In the genomic region with DNA sequence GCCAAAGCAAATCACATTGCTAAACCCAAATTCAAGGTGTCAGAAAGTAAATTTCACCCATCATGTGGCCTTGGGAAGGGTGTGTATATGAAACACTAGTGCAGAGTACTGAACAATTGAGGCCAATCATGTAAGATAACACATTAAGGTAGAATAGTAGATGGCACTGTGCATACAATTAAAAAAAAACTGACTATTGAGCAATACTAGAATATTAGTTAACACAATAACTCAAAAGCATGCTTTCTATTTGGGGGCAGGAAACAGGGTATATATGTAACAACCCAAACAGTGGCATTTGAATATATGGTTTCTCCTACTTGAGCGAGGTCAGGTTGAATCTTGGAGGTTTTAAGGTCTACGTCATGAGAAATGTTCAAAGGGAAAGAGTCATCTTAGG, we compare ENCODE assay signal across 39 cellular contexts.
"Had no signal": no experiment of that assay in that cellular context is flagged by ENCODE, and none has a peak within 500 bp of the region (broad histone marks: within the 10 kb centered on the region; RNA-seq: fewer than 3 reads in every experiment).

No MANE protein-coding gene starts in this region.

- H3K4me3 ChIP-seq: adrenal gland, ascending aorta, body of pancreas, breast epithelium, cardiac muscle cell had no signal

- FAIRE-seq: astrocyte, bronchial epithelial cell had no signal

- H3K4me1 Mint-ChIP-seq: activated naive CD4-positive, alpha-beta T cell treated with anti-CD3 and anti-CD28 coated beads, Interleukin-2, amount 10 ng/mL, durations not matched to agents 7 days and 5 days; activated naive CD4-positive, alpha-beta T cell treated with anti-CD3 and anti-CD28 coated beads, Interleukin-2, amount 50 U/mL, for 24 hours; activated naive CD8-positive, alpha-beta T cell treated with anti-CD3 and anti-CD28 coated beads for 36 hours; activated naive CD8-positive, alpha-beta T cell treated with anti-CD3 and anti-CD28 coated beads, Interleukin-2, amount 10 ng/mL, durations not matched to agents 7 days and 5 days; activated naive CD8-positive, alpha-beta T cell treated with anti-CD3 and anti-CD28 coated beads, Interleukin-2, amount 50 U/mL, for 24 hours; activated T-helper 17 cell treated with anti-CD3 and anti-CD28 coated beads, Interleukin-2, amount 50 U/mL, for 72 hours; brain; central memory CD8-positive, alpha-beta T cell had no signal

- H3K4me1 ChIP-seq: adrenal gland, ascending aorta, body of pancreas, breast epithelium had no signal

- H3K4me3 Mint-ChIP-seq: activated naive CD4-positive, alpha-beta T cell treated with anti-CD3 and anti-CD28 coated beads for 36 hours; activated naive CD4-positive, alpha-beta T cell treated with anti-CD3 and anti-CD28 coated beads, Interleukin-2, amount 10 ng/mL, durations not matched to agents 7 days and 5 days; activated naive CD4-positive, alpha-beta T cell treated with anti-CD3 and anti-CD28 coated beads, Interleukin-2, amount 50 U/mL, for 24 hours; activated naive CD8-positive, alpha-beta T cell; activated naive CD8-positive, alpha-beta T cell treated with anti-CD3 and anti-CD28 coated beads for 36 hours; activated naive CD8-positive, alpha-beta T cell treated with anti-CD3 and anti-CD28 coated beads, Interleukin-2, amount 10 ng/mL, durations not matched to agents 7 days and 5 days; activated naive CD8-positive, alpha-beta T cell treated with anti-CD3 and anti-CD28 coated beads, Interleukin-2, amount 50 U/mL, for 24 hours; activated T-cell treated with anti-CD3 and anti-CD28 coated beads, Interleukin-2, amount 50 U/mL, for 24 hours; activated T-cell treated with anti-CD3 and anti-CD28 coated beads, Interleukin-2, amount 50 U/mL, for 72 hours; activated T-helper 1 cell treated with anti-CD3 and anti-CD28 coated beads, Interleukin-12 subunit alpha, Interleukin-12 subunit beta, Interleukin-2, Interleukin-4 antibody, amounts not matched to agents 30 ng/mL and 10 ng/mL and 1 ng/mL, durations not matched to agents 14 hours and 24 hours and 36 hours; activated T-helper 17 cell treated with anti-CD3 and anti-CD28 coated beads, Interleukin-2, amount 50 U/mL, for 72 hours; brain; central memory CD8-positive, alpha-beta T cell had no signal

- H3K9me3 ChIP-seq: adrenal gland, ascending aorta, body of pancreas, breast epithelium had no signal

- H3K27ac ChIP-seq: adrenal gland, ascending aorta, body of pancreas, brain microvascular endothelial cell, breast epithelium, cardiac muscle cell had no signal

- H3K27me3 ChIP-seq: adrenal gland, ascending aorta, body of pancreas, brain microvascular endothelial cell, breast epithelium had no signal

- H3K36me3 Mint-ChIP-seq: activated naive CD4-positive, alpha-beta T cell treated with anti-CD3 and anti-CD28 coated beads, Interleukin-2, amount 10 ng/mL, durations not matched to agents 7 days and 5 days; activated naive CD4-positive, alpha-beta T cell treated with anti-CD3 and anti-CD28 coated beads, Interleukin-2, amount 50 U/mL, for 24 hours; activated naive CD4-positive, alpha-beta T cell treated with anti-CD3 and anti-CD28 coated beads, Interleukin-2, amount 50 U/mL, for 72 hours; activated naive CD8-positive, alpha-beta T cell; activated naive CD8-positive, alpha-beta T cell treated with anti-CD3 and anti-CD28 coated beads for 36 hours; activated naive CD8-positive, alpha-beta T cell treated with anti-CD3 and anti-CD28 coated beads, Interleukin-2, amount 10 ng/mL, durations not matched to agents 7 days and 5 days; brain had no signal

- H3K27ac Mint-ChIP-seq: activated naive CD4-positive, alpha-beta T cell treated with anti-CD3 and anti-CD28 coated beads for 36 hours; activated naive CD4-positive, alpha-beta T cell treated with anti-CD3 and anti-CD28 coated beads, Interleukin-2, amount 10 ng/mL, durations not matched to agents 7 days and 5 days; activated naive CD4-positive, alpha-beta T cell treated with anti-CD3 and anti-CD28 coated beads, Interleukin-2, amount 50 U/mL, for 24 hours; activated naive CD4-positive, alpha-beta T cell treated with anti-CD3 and anti-CD28 coated beads, Interleukin-2, amount 50 U/mL, for 72 hours; activated naive CD8-positive, alpha-beta T cell; activated naive CD8-positive, alpha-beta T cell treated with anti-CD3 and anti-CD28 coated beads for 36 hours; activated naive CD8-positive, alpha-beta T cell treated with anti-CD3 and anti-CD28 coated beads, Interleukin-2, amount 10 ng/mL, durations not matched to agents 7 days and 5 days; activated naive CD8-positive, alpha-beta T cell treated with anti-CD3 and anti-CD28 coated beads, Interleukin-2, amount 50 U/mL, for 24 hours; activated T-cell treated with anti-CD3 and anti-CD28 coated beads, Interleukin-2, amount 50 U/mL, for 24 hours; activated T-cell treated with anti-CD3 and anti-CD28 coated beads, Interleukin-2, amount 50 U/mL, for 72 hours; activated T-helper 1 cell treated with anti-CD3 and anti-CD28 coated beads, Interleukin-12 subunit alpha, Interleukin-12 subunit beta, Interleukin-2, Interleukin-4 antibody, amounts not matched to agents 30 ng/mL and 10 ng/mL and 1 ng/mL, durations not matched to agents 14 hours and 24 hours and 36 hours; activated T-helper 17 cell treated with anti-CD3 and anti-CD28 coated beads, Interleukin-2, amount 50 U/mL, for 72 hours; activated T-helper 2 cell treated with anti-CD3 and anti-CD28 coated beads, Interferon-gamma antibody, Interleukin-2, Interleukin-4, amounts not matched to agents 10 μg/mL and 5 μg/mL and 100 μg/mL, durations not matched to agents 14 hours and 24 hours and 36 hours; brain had no signal

- DNase-seq: activated effector memory CD4-positive, alpha-beta T cell treated with anti-CD3 and anti-CD28 coated beads, Interleukin-2, amount 50 U/mL, for 16 hours; activated effector memory CD4-positive, alpha-beta T cell treated with Interleukin-2 at 50 U/mL for 16 hours; activated gamma-delta T cell; activated gamma-delta T cell treated with Interleukin-2 at 50 U/mL for 16 hours; activated naive CD4-positive, alpha-beta T cell; activated naive CD4-positive, alpha-beta T cell treated with anti-CD3 and anti-CD28 coated beads for 36 hours; activated naive CD4-positive, alpha-beta T cell treated with anti-CD3 and anti-CD28 coated beads, Interleukin-2, amount 10 ng/mL, durations not matched to agents 7 days and 5 days; activated naive CD4-positive, alpha-beta T cell treated with anti-CD3 and anti-CD28 coated beads, Interleukin-2, amount 50 U/mL, for 16 hours; activated naive CD4-positive, alpha-beta T cell treated with Interleukin-2 at 50 U/mL for 16 hours; activated naive CD8-positive, alpha-beta T cell treated with anti-CD3 and anti-CD28 coated beads for 36 hours; activated naive CD8-positive, alpha-beta T cell treated with anti-CD3 and anti-CD28 coated beads, Interleukin-2, amount 10 ng/mL, durations not matched to agents 7 days and 5 days; activated naive CD8-positive, alpha-beta T cell treated with anti-CD3 and anti-CD28 coated beads, Interleukin-2, amount 50 U/mL, for 24 hours; activated T-cell treated with anti-CD3 and anti-CD28 coated beads, Interleukin-2, amount 50 U/mL, for 1 hour; activated T-cell treated with anti-CD3 and anti-CD28 coated beads, Interleukin-2, amount 50 U/mL, for 24 hours; activated T-cell treated with anti-CD3 and anti-CD28 coated beads, Interleukin-2, amount 50 U/mL, for 48 hours; activated T-cell treated with anti-CD3 and anti-CD28 coated beads, Interleukin-2, amount 50 U/mL, for 72 hours; adrenal gland; amniotic stem cell; amygdala; anterior cingulate cortex; aorta; body of pancreas; brain microvascular endothelial cell; caudate nucleus; central memory CD4-positive, alpha-beta T cell; cerebellar nuclear complex had no signal

- H3K9me3 Mint-ChIP-seq: activated naive CD4-positive, alpha-beta T cell treated with anti-CD3 and anti-CD28 coated beads for 36 hours; activated naive CD4-positive, alpha-beta T cell treated with anti-CD3 and anti-CD28 coated beads, Interleukin-2, amount 10 ng/mL, durations not matched to agents 7 days and 5 days; activated naive CD4-positive, alpha-beta T cell treated with anti-CD3 and anti-CD28 coated beads, Interleukin-2, amount 50 U/mL, for 24 hours; activated naive CD4-positive, alpha-beta T cell treated with anti-CD3 and anti-CD28 coated beads, Interleukin-2, amount 50 U/mL, for 72 hours; activated naive CD8-positive, alpha-beta T cell treated with anti-CD3 and anti-CD28 coated beads for 36 hours; activated naive CD8-positive, alpha-beta T cell treated with anti-CD3 and anti-CD28 coated beads, Interleukin-2, amount 10 ng/mL, durations not matched to agents 7 days and 5 days; activated naive CD8-positive, alpha-beta T cell treated with anti-CD3 and anti-CD28 coated beads, Interleukin-2, amount 50 U/mL, for 24 hours; activated T-cell treated with anti-CD3 and anti-CD28 coated beads, Interleukin-2, amount 50 U/mL, for 24 hours; activated T-helper 1 cell treated with anti-CD3 and anti-CD28 coated beads, Interleukin-12 subunit alpha, Interleukin-12 subunit beta, Interleukin-2, Interleukin-4 antibody, amounts not matched to agents 30 ng/mL and 10 ng/mL and 1 ng/mL, durations not matched to agents 14 hours and 24 hours and 36 hours; activated T-helper 17 cell treated with anti-CD3 and anti-CD28 coated beads, Interleukin-2, amount 50 U/mL, for 72 hours; activated T-helper 2 cell treated with anti-CD3 and anti-CD28 coated beads, Interferon-gamma antibody, Interleukin-2, Interleukin-4, amounts not matched to agents 10 μg/mL and 5 μg/mL and 100 μg/mL, durations not matched to agents 14 hours and 24 hours and 36 hours; brain; central memory CD8-positive, alpha-beta T cell had no signal

- H3K36me3 ChIP-seq: adrenal gland, ascending aorta, brain microvascular endothelial cell, breast epithelium, cardiac muscle cell had no signal

- ATAC-seq: activated naive CD4-positive, alpha-beta T cell treated with anti-CD3 and anti-CD28 coated beads, Interleukin-2, amount 50 U/mL, for 72 hours; activated naive CD8-positive, alpha-beta T cell treated with anti-CD3 and anti-CD28 coated beads, Interleukin-2, amount 50 U/mL, for 24 hours; activated T-cell treated with anti-CD3 and anti-CD28 coated beads, Interleukin-2, amount 50 U/mL, for 72 hours; activated T-helper 17 cell treated with anti-CD3 and anti-CD28 coated beads, Interleukin-2, amount 50 U/mL, for 72 hours; body of pancreas had no signal
